27 cellular contexts compared by ENCODE assay signal in the genomic region with DNA sequence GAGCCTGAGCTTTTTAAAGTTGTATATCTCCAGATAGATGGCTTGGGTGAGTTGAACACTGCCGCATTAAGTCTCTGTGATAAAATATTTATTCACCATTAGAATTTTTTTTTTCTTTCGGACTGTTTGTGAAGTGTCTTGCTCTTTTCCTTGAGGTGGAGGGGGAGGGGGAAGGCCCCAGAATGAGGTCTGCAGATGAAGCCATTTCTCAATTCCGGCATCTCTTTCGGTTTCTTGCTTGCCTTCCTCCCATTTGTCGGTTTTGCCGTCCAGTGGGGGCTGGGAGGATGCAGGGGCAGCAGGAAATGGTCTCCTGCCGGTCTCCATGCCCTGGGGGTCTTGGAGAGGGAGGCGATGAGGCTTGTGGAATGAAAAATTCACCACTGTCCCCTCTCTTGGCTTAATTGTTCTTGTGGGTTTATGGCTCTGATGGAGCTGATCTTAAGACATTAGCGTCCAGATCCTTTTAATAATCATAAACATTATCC.
"Had no signal": no experiment of that assay in that cellular context is flagged by ENCODE, and none has a peak within 500 bp of the region (broad histone marks: within the 10 kb centered on the region; RNA-seq: fewer than 3 reads in every experiment).

No MANE protein-coding gene starts in this region.

- DNase-seq: activated CD4-positive, alpha-beta T cell treated with anti-CD3 and anti-CD28 coated beads for 4 hours; activated CD4-positive, alpha-beta T cell treated with anti-CD3 and anti-CD28 coated beads, Interleukin-2, amount 50 U/mL, for 48 hours; activated CD8-positive, alpha-beta memory T cell treated with anti-CD3 and anti-CD28 coated beads for 24 hours; activated gamma-delta T cell; activated naive CD4-positive, alpha-beta T cell treated with anti-CD3 and anti-CD28 coated beads, Interleukin-2, amount 50 U/mL, for 16 hours; activated naive CD8-positive, alpha-beta T cell treated with anti-CD3 and anti-CD28 coated beads, Interleukin-2, amount 50 U/mL, for 24 hours; colonic mucosa; effector CD8-positive, alpha-beta T cell; esophagus squamous epithelium; foreskin melanocyte; heart right ventricle; kidney glomerular epithelial cell; left lung; lower lobe of right lung; mesenchymal stem cell; mucosa of descending colon; nephron progenitor cell; nucleus accumbens; stimulated activated CD4-positive, alpha-beta T cell treated with anti-CD3 and anti-CD28 coated beads, Interleukin-15, amount 100 ng/mL, for 24 hours; stimulated activated CD4-positive, alpha-beta T cell treated with anti-CD3 and anti-CD28 coated beads, Interleukin-2, amount 100 ng/mL, for 24 hours; stimulated activated naive CD4-positive, alpha-beta T cell treated with Interleukin-2 at 50 U/mL for 16 hours had no signal

- H3K27ac ChIP-seq: colonic mucosa, epithelial cell of prostate, esophagus squamous epithelium, heart right ventricle, left lung, lower lobe of right lung, parathyroid adenoma, right atrium auricular region, tibial nerve, VCaP had no signal

- H3K79me2 ChIP-seq: parathyroid adenoma had no signal

- H3K4me2 ChIP-seq: smooth muscle cell had no signal

- H3K4me1 Mint-ChIP-seq: activated naive CD8-positive, alpha-beta T cell treated with anti-CD3 and anti-CD28 coated beads, Interleukin-2, amount 50 U/mL, for 24 hours had no signal

- H3K27ac Mint-ChIP-seq: activated naive CD8-positive, alpha-beta T cell treated with anti-CD3 and anti-CD28 coated beads, Interleukin-2, amount 50 U/mL, for 24 hours; nephron progenitor cell had no signal

- H3K4me1 ChIP-seq: colonic mucosa, esophagus squamous epithelium, left lung, parathyroid adenoma had no signal

- H3K27me3 ChIP-seq: colonic mucosa, esophagus squamous epithelium, heart right ventricle, right atrium auricular region, tibial nerve had no signal

- H2AFZ ChIP-seq: parathyroid adenoma had no signal

- ATAC-seq: activated naive CD8-positive, alpha-beta T cell treated with anti-CD3 and anti-CD28 coated beads, Interleukin-2, amount 50 U/mL, for 24 hours; heart right ventricle; left lung; lower lobe of right lung; mucosa of descending colon had no signal

- H3K4me3 ChIP-seq: colonic mucosa, esophagus squamous epithelium, heart right ventricle, left lung, lower lobe of right lung, mucosa of descending colon, right atrium auricular region, smooth muscle cell, tibial nerve had no signal

- H3K9me3 Mint-ChIP-seq: nephron progenitor cell had no signal

- H3K4me3 Mint-ChIP-seq: activated naive CD8-positive, alpha-beta T cell treated with anti-CD3 and anti-CD28 coated beads, Interleukin-2, amount 50 U/mL, for 24 hours; nephron progenitor cell had no signal
